ENCODE assay signal across 8 cellular contexts in the genomic region with DNA sequence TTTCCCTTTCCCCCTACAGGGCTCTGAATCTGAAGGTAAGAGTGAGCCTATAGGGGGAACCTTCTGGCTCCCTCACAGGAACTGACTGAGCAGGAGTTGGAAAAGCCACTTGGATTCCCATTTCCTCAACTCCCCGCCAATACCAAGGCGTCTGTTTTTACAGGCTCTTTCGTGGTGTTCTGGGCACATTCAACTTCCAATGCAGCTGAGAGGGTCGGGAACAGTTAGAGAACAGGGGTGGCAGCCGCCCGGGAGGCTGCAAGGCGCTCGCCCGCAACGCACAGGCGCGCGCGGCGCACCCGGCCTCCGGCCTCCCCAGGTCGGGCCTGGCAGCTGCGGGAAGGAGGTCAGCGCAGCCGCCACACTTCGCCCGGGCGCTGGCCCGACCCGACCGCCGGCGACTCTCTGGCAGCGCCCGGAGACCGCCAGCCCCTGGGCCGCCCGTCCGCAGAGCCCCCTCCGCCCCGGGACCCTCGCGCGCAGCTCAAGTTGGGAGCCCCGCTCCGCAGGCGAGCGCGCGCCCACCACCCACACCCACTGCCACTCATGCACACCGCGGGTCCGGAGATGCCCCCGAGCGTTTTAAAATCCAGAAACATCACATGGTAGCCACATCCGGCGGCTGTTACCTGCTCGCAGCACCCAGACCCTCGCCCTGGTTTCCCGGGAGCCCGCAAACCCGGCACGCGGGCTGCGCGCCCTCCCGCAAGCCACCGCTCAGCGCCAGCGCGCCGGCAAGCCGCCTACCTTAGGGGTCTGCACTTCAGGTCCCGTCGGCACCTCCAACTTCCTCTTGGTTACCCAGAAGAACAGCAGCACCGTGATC. TPM values are rescaled to one million over a fixed set of nuclear protein-coding genes. Genes with fewer than 3 reads are reported as not detected.
DNase-seq lines count a peak whose midpoint lies in the region; ATAC-seq, FAIRE-seq and TF ChIP-seq lines count a peak whose summit lies in the region.

No MANE protein-coding gene starts in this region.

- ATAC-seq in HG03520 (IDR thresholded peaks at IDR 0.05; ENCODE audit: unreplicated experiment) (peak; percentile 6), GM19467 (IDR thresholded peaks at IDR 0.05; ENCODE audit: unreplicated experiment) (no peak), HG02884 (IDR thresholded peaks at IDR 0.05; ENCODE audit: unreplicated experiment) (no peak)

- TF ChIP-seq CTCF in astrocyte (IDR thresholded peaks at IDR 0.05; ENCODE audit: insufficient read depth, low read depth, low read length) (no peak), keratinocyte (optimal IDR thresholded peaks at IDR 0.05 in 1 of 3, IDR thresholded peaks at IDR 0.05 in 1 of 3, conservative IDR thresholded peaks at IDR 0.05 in 1 of 3; ENCODE audit: extremely low read depth in 1 of 3, insufficient read depth in 2 of 3, low read length in 3 of 3) (no peak), suprapubic skin (IDR thresholded peaks at IDR 0.05) (no peak)

- no peaks in the 10 kb centered on the region for H3K9me3 Mint-ChIP-seq in CD8-positive, alpha-beta memory T cell
- no peaks in the 10 kb centered on the region for H3K9me3 Mint-ChIP-seq in astrocyte (ENCODE audit: unreplicated experiment)

- H3K27me3 ChIP-seq in CD8-positive, alpha-beta memory T cell (ENCODE audit: insufficient read depth, low read length, poor library complexity, severe bottlenecking) = peaks cover 26% of the 10 kb centered on the region
- H3K27me3 ChIP-seq in astrocyte (ENCODE audit: insufficient read depth, low read length) (peaks cover 44% of the 10 kb centered on the region), keratinocyte (ENCODE audit: control insufficient read depth, extremely low read depth, insufficient read depth, low read length) (no peaks in the 10 kb centered on the region), suprapubic skin (peaks cover 47% of the 10 kb centered on the region)

- no peak overlapping the region for H3K27ac Mint-ChIP-seq in CD8-positive, alpha-beta memory T cell
- no peak overlapping the region for H3K27ac Mint-ChIP-seq in astrocyte (ENCODE audit: unreplicated experiment)

- peak overlapping the region; percentile 88 for H3K4me2 ChIP-seq in astrocyte (ENCODE audit: low read length)
- peak overlapping the region; percentile 61 for H3K4me2 ChIP-seq in keratinocyte (ENCODE audit: control insufficient read depth, extremely low read depth, insufficient read depth, low read depth, low read length)

- H3K9me1 ChIP-seq in keratinocyte (ENCODE audit: control insufficient read depth, extremely low read depth, insufficient read depth, low read length) = no peaks in the 10 kb centered on the region

- H3K27ac ChIP-seq in CD8-positive, alpha-beta memory T cell (ENCODE audit: low read depth, low read length) = no peak overlapping the region
- H3K27ac ChIP-seq in astrocyte (ENCODE audit: low read depth, low read length) (no peak overlapping the region), keratinocyte (ENCODE audit: control insufficient read depth, insufficient read depth, low read length) (peak overlapping the region; percentile 39), suprapubic skin (no peak overlapping the region)

- peak overlapping the region; percentile 14 for H3K9ac ChIP-seq in astrocyte (ENCODE audit: low read length)
- peak overlapping the region; percentile 78 for H3K9ac ChIP-seq in keratinocyte (ENCODE audit: control insufficient read depth, extremely low read depth, insufficient read depth, low read length)

- H3K4me1 ChIP-seq in CD8-positive, alpha-beta memory T cell (ENCODE audit: insufficient read depth, low read length) = no peaks in the 10 kb centered on the region
- H3K4me1 ChIP-seq in astrocyte (ENCODE audit: insufficient read depth, low read length) (peaks cover 2% of the 10 kb centered on the region), keratinocyte (ENCODE audit: control insufficient read depth, extremely low read depth, insufficient read depth, low read length) (peaks cover 16% of the 10 kb centered on the region), suprapubic skin (peaks cover 21% of the 10 kb centered on the region)

- WGBS in suprapubic skin = 3% methylated on average over 6 of the region's 72 CpGs

- H4K20me1 ChIP-seq in astrocyte (ENCODE audit: insufficient read depth, low read length) = no peaks in the 10 kb centered on the region
- H4K20me1 ChIP-seq in keratinocyte (ENCODE audit: control insufficient read depth, extremely low read depth, insufficient read depth, low read length) = no peaks in the 10 kb centered on the region

- H3K36me3 Mint-ChIP-seq in CD8-positive, alpha-beta memory T cell = no peaks in the 10 kb centered on the region
- H3K36me3 Mint-ChIP-seq in astrocyte (ENCODE audit: low read depth, unreplicated experiment) = no peaks in the 10 kb centered on the region

- no peaks in the 10 kb centered on the region for H3K36me3 ChIP-seq in CD8-positive, alpha-beta memory T cell (ENCODE audit: insufficient read depth, low read length)
- H3K36me3 ChIP-seq in astrocyte (ENCODE audit: insufficient read depth, low read length) (no peaks in the 10 kb centered on the region), keratinocyte (ENCODE audit: control insufficient read depth in 2 of 2, extremely low read depth in 1 of 2, insufficient read depth in 2 of 2, low read length in 2 of 2) (no peaks in the 10 kb centered on the region), suprapubic skin (no peaks in the 10 kb centered on the region)

- DNase-seq in CD8-positive, alpha-beta memory T cell = no peak
- DNase-seq in astrocyte (ENCODE audit: low read depth) (no peak), keratinocyte (ENCODE audit: low read depth, low spot score) (no peak), suprapubic skin (ENCODE audit: low spot score in 2 of 2) (no peak), cortex of kidney (lab: John Stamatoyannopoulos, UW) (no peak)

- H3K79me2 ChIP-seq in astrocyte (ENCODE audit: insufficient read depth, low read length) (no peaks in the 10 kb centered on the region), keratinocyte (ENCODE audit: control insufficient read depth, insufficient read depth, low read length) (peaks cover 26% of the 10 kb centered on the region)

- POLR2A ChIA-PET in CD8-positive, alpha-beta memory T cell (lab: Charles Lee) = no interaction called here

- FAIRE-seq in astrocyte (lab: Jason Lieb, UNC) (no peak), keratinocyte (lab: Jason Lieb, UNC) (peak; percentile 67)

- peak overlapping the region; percentile 84 for H2AFZ ChIP-seq in astrocyte (ENCODE audit: low read depth, low read length)
- peak overlapping the region; percentile 93 for H2AFZ ChIP-seq in keratinocyte (ENCODE audit: control insufficient read depth, low read length)

- H3K9me3 ChIP-seq in CD8-positive, alpha-beta memory T cell (ENCODE audit: low read length) = no peaks in the 10 kb centered on the region
- H3K9me3 ChIP-seq in astrocyte (ENCODE audit: insufficient read depth, low read depth, low read length) (no peaks in the 10 kb centered on the region), keratinocyte (ENCODE audit: control insufficient read depth, low read depth, low read length) (no peaks in the 10 kb centered on the region), suprapubic skin (no peaks in the 10 kb centered on the region)

- peaks cover 46 to 65% of the 10 kb centered on the region in 2 donors for H3K27me3 Mint-ChIP-seq in CD8-positive, alpha-beta memory T cell
- peaks cover 64% of the 10 kb centered on the region for H3K27me3 Mint-ChIP-seq in astrocyte (ENCODE audit: low read depth, unreplicated experiment)

- dilution Hi-C loops in keratinocyte (cut with MboI; ENCODE audit: extremely low pct_ligation_motif_present, low sequenced_read_pairs) = no loop called here

- H3K4me3 ChIP-seq in CD8-positive, alpha-beta memory T cell (ENCODE audit: low read length) = no peak overlapping the region
- H3K4me3 ChIP-seq in astrocyte (ENCODE audit: insufficient read depth, low read depth, low read length) = peak overlapping the region; percentile 52
- H3K4me3 ChIP-seq in keratinocyte (ENCODE audit: control insufficient read depth in 2 of 3, extremely low read depth in 1 of 3, insufficient read depth in 2 of 3, low read depth in 1 of 3, low read length in 3 of 3) = peak overlapping the region; percentile 59 to 82 (median 65)
- peak overlapping the region; percentile 55 for H3K4me3 ChIP-seq in suprapubic skin

- CTCF ChIA-PET in CD8-positive, alpha-beta memory T cell (lab: Charles Lee) = no interaction called here

- H3K4me3 Mint-ChIP-seq in CD8-positive, alpha-beta memory T cell = peak overlapping the region; percentile 11 to 65 (median 44)
- H3K4me3 Mint-ChIP-seq in astrocyte (ENCODE audit: unreplicated experiment) = peak overlapping the region; percentile 78

- no peak for TF ChIP-seq POLR2A in suprapubic skin (IDR thresholded peaks at IDR 0.05)

- peaks cover 7 to 10% (median 9%) of the 10 kb centered on the region in 3 donors for H3K4me1 Mint-ChIP-seq in CD8-positive, alpha-beta memory T cell
- peaks cover 4% of the 10 kb centered on the region for H3K4me1 Mint-ChIP-seq in astrocyte (ENCODE audit: low read depth, unreplicated experiment)

- TF ChIP-seq EP300 in suprapubic skin (IDR thresholded peaks at IDR 0.05) = no peak

RNA-seq across cellular contexts. Expression of gene GALNT14, which starts 0.8 kb away (rescaled TPM):
- under 1 TPM; 0.62 to 0.74 TPM for total RNA-seq in CD8-positive, alpha-beta memory T cell
- polyA plus RNA-seq in CD8-positive, alpha-beta memory T cell = not detected
- total RNA-seq in astrocyte (2.1 and 2.9 TPM in 2 replicates), suprapubic skin (1 to 10 TPM; 3.2 to 6.6 (median 4.7) TPM)
- 27.4 to 40.5 TPM (median 34.0 TPM) in 3 replicates for polyA plus RNA-seq in keratinocyte
- polyA plus RNA-seq in keratinocyte (2011; ENCODE audit: low read depth) = 12.6 TPM
- polyA plus RNA-seq in keratinocyte (2011; cell fraction: cytosol; rRNA removed) = 21.4 and 21.7 TPM in 2 replicates
- 47.6 and 54.4 TPM in 2 replicates for polyA plus RNA-seq in keratinocyte (2011; cell fraction: nucleus; rRNA removed)
- 13.7 and 35.4 TPM in 2 replicates for polyA plus RNA-seq in keratinocyte (2012; ENCODE audit: low replicate concordance)
- polyA minus RNA-seq in keratinocyte = 44.6 to 64.1 TPM (median 63.8 TPM) in 3 replicates
- polyA minus RNA-seq in keratinocyte (2011; cell fraction: cytosol; rRNA and poly(A)+ RNA removed) = 36.6 TPM
- polyA minus RNA-seq in keratinocyte (2011; cell fraction: nucleus; rRNA and poly(A)+ RNA removed) = 34.5 and 41.9 TPM in 2 replicates
